2 cellular contexts compared by ENCODE assay signal in genomic region chr17:12642034-12642433, GRCh38.
TF ChIP-seq lines count a peak whose summit lies in the region.

No MANE protein-coding gene starts in this region.

TF ChIP-seq in A549, 52 proteins besides CTCF, POLR2A, EP300 and RAD21:
- TF ChIP-seq FOSL2 (IDR thresholded peaks at IDR 0.05): no peak
- TF ChIP-seq FOSL2 (CRISPR knock-in tag; IDR thresholded peaks at IDR 0.05): no peak
- TF ChIP-seq NR3C1 (IDR thresholded peaks at IDR 0.05): no peak
- TF ChIP-seq JUNB (IDR thresholded peaks at IDR 0.05): no peak
- TF ChIP-seq CEBPB (IDR thresholded peaks at IDR 0.05): peak; percentile 61 to 78; a peak in 3 of 4 replicates

TF ChIP-seq in IMR-90, 13 proteins besides CTCF, POLR2A, EP300 and RAD21 (continued from another document):
- TF ChIP-seq RFX5 (IDR thresholded peaks at IDR 0.05; ENCODE audit: low read depth, low read length): no peak
